In genomic region chr1:16183157-16183556, GRCh38 we compare ENCODE assay signal across 9 cellular contexts. TPM values are rescaled to one million over a fixed set of nuclear protein-coding genes. Genes with fewer than 3 reads are reported as not detected.
DNase-seq lines count a peak whose midpoint lies in the region; ATAC-seq and TF ChIP-seq lines count a peak whose summit lies in the region.
"Had no signal": no experiment of that assay in that cellular context is flagged by ENCODE, and none has a peak within 500 bp of the region (broad histone marks: within the 10 kb centered on the region; RNA-seq: fewer than 3 reads in every experiment).

No MANE protein-coding gene starts in this region.

- DNase-seq in AG20443 (ENCODE audit: low spot score), result peak; percentile 88
- DNase-seq in NCI-H226, result peak; percentile 81
- DNase-seq in osteoblast (ENCODE audit: insufficient read length, low spot score, missing footprints), result peak; percentile 96
- DNase-seq in GM20000 (ENCODE audit: low spot score), result no peak
- DNase-seq in hepatic stellate cell (ENCODE audit: low spot score), result no peak
- no peak for DNase-seq in NCI-H1930 (lab: John Stamatoyannopoulos, UW)
- no peak for DNase-seq in colonic mucosa
- DNase-seq: CD4-positive, CD25-positive, alpha-beta regulatory T cell had no signal

- H3K9me3 ChIP-seq in osteoblast (ENCODE audit: low read depth, low read length) (no peaks in the 10 kb centered on the region), colonic mucosa (no peaks in the 10 kb centered on the region)

- peaks cover 48% of the 10 kb centered on the region for H3K4me1 ChIP-seq in osteoblast (ENCODE audit: insufficient read depth, low read length)
- H3K4me1 ChIP-seq in colonic mucosa, result peaks cover 3% of the 10 kb centered on the region

- TF ChIP-seq CTCF in osteoblast (IDR thresholded peaks at IDR 0.05; ENCODE audit: extremely low read depth, low read depth, low read length), result no peak
- no peak for TF ChIP-seq CTCF in GM20000 (IDR thresholded peaks at IDR 0.05; ENCODE audit: extremely low read depth, missing control alignments)
- TF ChIP-seq CTCF in colonic mucosa (IDR thresholded peaks at IDR 0.05), result no peak

- H3K9ac ChIP-seq in colonic mucosa (ENCODE audit: low read depth in 2 of 2, low read length in 2 of 2), result no peak overlapping the region

- H3K79me2 ChIP-seq in osteoblast (ENCODE audit: insufficient read depth, low read length), result no peaks in the 10 kb centered on the region

- H3K27me3 ChIP-seq in osteoblast (ENCODE audit: insufficient read depth, low read length) (no peaks in the 10 kb centered on the region), colonic mucosa (no peaks in the 10 kb centered on the region)

- no peak overlapping the region for H3K4me2 ChIP-seq in osteoblast (ENCODE audit: insufficient read depth, low read length)

- intact Hi-C loops in colonic mucosa (cut with DNase I), result no loop called here

- H3K27ac ChIP-seq in osteoblast (ENCODE audit: low read depth, low read length) (peak overlapping the region; percentile 84), colonic mucosa (no peak overlapping the region)

- no peaks in the 10 kb centered on the region for H4K20me1 ChIP-seq in osteoblast (ENCODE audit: insufficient read depth, low read length)

- H3K36me3 ChIP-seq in osteoblast (ENCODE audit: insufficient read depth, low read length) (no peaks in the 10 kb centered on the region), colonic mucosa (no peaks in the 10 kb centered on the region)

- no peak overlapping the region for H2AFZ ChIP-seq in osteoblast (ENCODE audit: low read length)

- H3K4me3 ChIP-seq in osteoblast (ENCODE audit: insufficient read depth, low read length) (no peak overlapping the region), colonic mucosa (no peak overlapping the region)

- ATAC-seq in esophagus mucosa, result peak; percentile 65

RNA-seq across cellular contexts. Expression of gene EPHA2, which starts 27.3 kb away (rescaled TPM):
- total RNA-seq in esophagus mucosa (146 TPM), osteoblast (13.3 and 21.0 TPM in 2 replicates), colonic mucosa (10 to 100 TPM; 15.7 to 40.8 TPM)
- total RNA-seq: CD4-positive, CD25-positive, alpha-beta regulatory T cell had no signal

RNA-seq across cellular contexts. Expression of gene ARHGEF19, which starts 29.3 kb away (rescaled TPM):
- total RNA-seq in esophagus mucosa (21.9 TPM), osteoblast (5.9 and 6.5 TPM in 2 replicates), colonic mucosa (1 to 10 TPM; 5.8 to 9.0 TPM)

RNA-seq across cellular contexts. Expression of gene CPLANE2, which starts 53.8 kb away (rescaled TPM):
- total RNA-seq in esophagus mucosa, result 11.4 TPM
- total RNA-seq in osteoblast, result 9.4 and 14.1 TPM in 2 replicates
- total RNA-seq in colonic mucosa, result 10 to 100 TPM in 1 of 2 donors, 1 to 10 TPM in 1; 6.5 to 15.2 TPM

Comparison
In these comparisons a context has a peak if more than half of its experiments do, and no peak if none do; other contexts are left out.
1. DNase-seq: peak in AG20443 (single experiment), NCI-H226 (single experiment) and osteoblast (single experiment); none in GM20000 (single experiment), hepatic stellate cell (single experiment), NCI-H1930 (0 of 2) and colonic mucosa (single experiment).